ENCODE assay signal across 8 cellular contexts in the genomic region with DNA sequence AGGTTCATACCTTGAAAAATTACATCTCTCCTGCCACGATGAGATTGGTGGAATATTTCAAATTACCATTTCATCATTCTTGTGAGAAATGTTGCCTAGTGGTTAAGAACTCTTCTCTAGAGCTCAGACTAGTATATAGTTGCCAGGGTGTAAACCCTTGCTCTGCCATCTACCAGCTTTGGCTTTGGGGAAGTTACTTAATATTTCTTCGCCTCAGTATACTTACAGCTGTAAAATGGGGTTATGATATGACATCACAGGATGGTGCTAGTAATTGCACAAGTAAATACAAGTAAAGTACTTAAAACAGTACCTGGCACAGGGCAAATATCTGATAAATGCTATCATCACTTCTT. TPM values are rescaled to one million over a fixed set of nuclear protein-coding genes. Genes with fewer than 3 reads are reported as not detected.
DNase-seq lines count a peak whose midpoint lies in the region; ATAC-seq and TF ChIP-seq lines count a peak whose summit lies in the region.

No MANE protein-coding gene starts in this region.

- no peak for TF ChIP-seq CTCF in HL-60 (IDR thresholded peaks at IDR 0.05; ENCODE audit: insufficient read depth, low read length)
- TF ChIP-seq CTCF in omental fat pad (IDR thresholded peaks at IDR 0.05): no peak
- no peak for TF ChIP-seq CTCF in testis (IDR thresholded peaks at IDR 0.05)

- H3K27me3 ChIP-seq in HL-60 (ENCODE audit: insufficient read depth, poor library complexity, severe bottlenecking) (no peaks in the 10 kb centered on the region), subcutaneous abdominal adipose tissue (ENCODE audit: control insufficient read depth in 5 of 5, insufficient read depth in 4 of 5, low read length in 5 of 5) (no peaks in the 10 kb centered on the region), testis (no peaks in the 10 kb centered on the region)

- WGBS in testis, 2 donors: 10 to 39% methylated on average over 2 of the region's 2 CpGs

- H3K4me3 ChIP-seq in HL-60 (replicated peaks; ENCODE audit: insufficient read depth, low read length): peak overlapping the region; percentile 91
- peak overlapping the region; percentile 82 for H3K4me3 ChIP-seq in iPS-18c (ENCODE audit: insufficient read depth, low read depth, low read length)
- peak overlapping the region in 4 of 5 donors; percentile 87 to 94 (median 88) for H3K4me3 ChIP-seq in subcutaneous abdominal adipose tissue (ENCODE audit: low read depth in 1 of 5, low read length in 5 of 5)
- peak overlapping the region in 1 of 2 donors; percentile 88 for H3K4me3 ChIP-seq in testis

- H3K9me3 ChIP-seq in ES-I3 (ENCODE audit: control insufficient read depth, insufficient read depth, low read length) (no peaks in the 10 kb centered on the region), iPS-18c (ENCODE audit: control insufficient read depth, insufficient read depth, low read length) (no peaks in the 10 kb centered on the region), subcutaneous abdominal adipose tissue (ENCODE audit: control insufficient read depth in 5 of 5, low read length in 5 of 5) (no peaks in the 10 kb centered on the region), testis (no peaks in the 10 kb centered on the region)

- ATAC-seq in activated CD8-positive, alpha-beta T cell treated with anti-CD3 and anti-CD28 coated beads, Interleukin-2, amount 10 ng/mL, durations not matched to agents 7 days and 5 days: no peak
- ATAC-seq in omental fat pad (ENCODE audit: low FRiP score): no peak

- POLR2A ChIA-PET in activated CD8-positive, alpha-beta T cell treated with anti-CD3 and anti-CD28 coated beads, Interleukin-2, amount 10 ng/mL, durations not matched to agents 7 days and 5 days (lab: Charles Lee): no interaction called here

- CTCF ChIA-PET in activated CD8-positive, alpha-beta T cell treated with anti-CD3 and anti-CD28 coated beads, Interleukin-2, amount 10 ng/mL, durations not matched to agents 7 days and 5 days (lab: Charles Lee): interaction anchor here (1.3 kb wide), 1 partner anchor 13 kb away, joined by 3 read pairs; no protein-coding TSS in a partner anchor

- H3K27ac ChIP-seq in HL-60 (replicated peaks) (peak overlapping the region; percentile 77), subcutaneous abdominal adipose tissue (ENCODE audit: low read depth, low read length) (peak overlapping the region; percentile 84), testis (peak overlapping the region in 1 of 2 donors; percentile 93)

- peak overlapping the region; percentile 89 for H3K9ac ChIP-seq in ES-I3 (ENCODE audit: low read depth, low read length)
- H3K9ac ChIP-seq in subcutaneous abdominal adipose tissue (ENCODE audit: low read length in 5 of 5): peak overlapping the region; percentile 73 to 96 (median 84)

- DNase-seq in HL-60 (ENCODE audit: low read depth in 1 of 2, low spot score in 1 of 2): peak; percentile 73 to 84
- DNase-seq in activated CD8-positive, alpha-beta T cell treated with anti-CD3 and anti-CD28 coated beads, Interleukin-2, amount 10 ng/mL, durations not matched to agents 7 days and 5 days: no peak
- no peak for DNase-seq in omental fat pad (ENCODE audit: low spot score)
- DNase-seq in testis: no peak
- no peak for DNase-seq in midbrain (lab: John Stamatoyannopoulos, UW)

- TF ChIP-seq POLR2A in testis (IDR thresholded peaks at IDR 0.05): no peak

- H3K27me3 Mint-ChIP-seq in activated CD8-positive, alpha-beta T cell treated with anti-CD3 and anti-CD28 coated beads, Interleukin-2, amount 10 ng/mL, durations not matched to agents 7 days and 5 days (ENCODE audit: low read depth): no peaks in the 10 kb centered on the region

- intact Hi-C loops in testis (cut with DNase I; ENCODE audit: low total_unique reads): no loop called here

- H3K4me1 ChIP-seq in ES-I3 (ENCODE audit: insufficient read depth, low read length) (0 out of 2 replicates have a peak, but pooled peaks cover 6% of the 10 kb centered on the region), subcutaneous abdominal adipose tissue (ENCODE audit: control insufficient read depth in 5 of 5, insufficient read depth in 5 of 5, low read length in 5 of 5) (peaks cover 0 to 55% (median 42%) of the 10 kb centered on the region in 5 donors), testis (peaks cover 18% of the 10 kb centered on the region)

- no peaks in the 10 kb centered on the region for H3K36me3 ChIP-seq in ES-I3 (ENCODE audit: insufficient read depth, low read length)
- H3K36me3 ChIP-seq in subcutaneous abdominal adipose tissue (ENCODE audit: control insufficient read depth in 5 of 5, insufficient read depth in 5 of 5, low read length in 5 of 5): no peaks in the 10 kb centered on the region
- no peaks in the 10 kb centered on the region for H3K36me3 ChIP-seq in testis (ENCODE audit: low read depth, missing control alignments)

- no peaks in the 10 kb centered on the region for H3K9me3 Mint-ChIP-seq in activated CD8-positive, alpha-beta T cell treated with anti-CD3 and anti-CD28 coated beads, Interleukin-2, amount 10 ng/mL, durations not matched to agents 7 days and 5 days (ENCODE audit: insufficient read depth)

- H3K4me1 Mint-ChIP-seq in activated CD8-positive, alpha-beta T cell treated with anti-CD3 and anti-CD28 coated beads, Interleukin-2, amount 10 ng/mL, durations not matched to agents 7 days and 5 days (ENCODE audit: low read depth): peaks cover 31% of the 10 kb centered on the region

- H3K36me3 Mint-ChIP-seq in activated CD8-positive, alpha-beta T cell treated with anti-CD3 and anti-CD28 coated beads, Interleukin-2, amount 10 ng/mL, durations not matched to agents 7 days and 5 days (ENCODE audit: low read depth): peaks cover 13% of the 10 kb centered on the region

- H3K4me3 Mint-ChIP-seq in activated CD8-positive, alpha-beta T cell treated with anti-CD3 and anti-CD28 coated beads, Interleukin-2, amount 10 ng/mL, durations not matched to agents 7 days and 5 days: peak overlapping the region; percentile 99

- H3K27ac Mint-ChIP-seq in activated CD8-positive, alpha-beta T cell treated with anti-CD3 and anti-CD28 coated beads, Interleukin-2, amount 10 ng/mL, durations not matched to agents 7 days and 5 days: peak overlapping the region; percentile 94

RNA-seq across cellular contexts. Expression of a gene that starts 1.5 kb away (rescaled TPM):
- total RNA-seq in activated CD8-positive, alpha-beta T cell treated with anti-CD3 and anti-CD28 coated beads, Interleukin-2, amount 10 ng/mL, durations not matched to agents 7 days and 5 days: 10 to 100 TPM; 13.0 to 15.6 TPM
- total RNA-seq in omental fat pad (10 to 100 TPM; 19.5 to 34.5 (median 25.4) TPM), testis (10 to 100 TPM; 10.6 to 14.2 TPM)
- polyA plus RNA-seq in testis (ENCODE audit: insufficient read depth, low read depth, low replicate concordance): 9.1 TPM

Comparison
In these comparisons a context has a peak if more than half of its experiments do, and no peak if none do; other contexts are left out.
1. DNase-seq: peak in HL-60 (2 of 2); none in activated CD8-positive, alpha-beta T cell treated with anti-CD3 and anti-CD28 coated beads, Interleukin-2, amount 10 ng/mL, durations not matched to agents 7 days and 5 days (single experiment), omental fat pad (single experiment), testis (single experiment) and midbrain (single experiment).